ENCODE assay signal across 8 cellular contexts in genomic region chr17:80833952-80834895, GRCh38.
DNase-seq lines count a peak whose midpoint lies in the region; ATAC-seq and TF ChIP-seq lines count a peak whose summit lies in the region.

No MANE protein-coding gene starts in this region.

- no peaks in the 10 kb centered on the region for H4K20me1 ChIP-seq in mammary epithelial cell (ENCODE audit: insufficient read depth, low read length)

- no peaks in the 10 kb centered on the region for H3K9me3 ChIP-seq in mammary epithelial cell (replicated peaks; ENCODE audit: insufficient read depth, low read length)

- H3K27me3 ChIP-seq in mammary epithelial cell (ENCODE audit: insufficient read depth, low read length): no peaks in the 10 kb centered on the region
- no peaks in the 10 kb centered on the region for H3K27me3 ChIP-seq in brain microvascular endothelial cell (replicated peaks)

- in situ Hi-C loops in mammary epithelial cell (cut with MboI; ENCODE audit: low sequenced_read_pairs in 2 of 2): no loop called here
- in situ Hi-C loops in brain microvascular endothelial cell (cut with HindIII; ENCODE audit: low pct_ligation_motif_present, low sequenced_read_pairs): no loop called here

- no peak overlapping the region for H3K9ac ChIP-seq in mammary epithelial cell (ENCODE audit: insufficient read depth, low read length)

- no peak overlapping the region for H3K27ac Mint-ChIP-seq in MCF 10A (ENCODE audit: low read depth, unreplicated experiment)

- TF ChIP-seq CTCF in MCF 10A (IDR thresholded peaks at IDR 0.05; ENCODE audit: unreplicated experiment) (no peak), mammary epithelial cell (conservative IDR thresholded peaks at IDR 0.05 in 1 of 2, IDR thresholded peaks at IDR 0.05 in 1 of 2; ENCODE audit: extremely low read depth in 1 of 2, insufficient read depth in 1 of 2, low read depth in 1 of 2, low read length in 2 of 2) (no peak), brain microvascular endothelial cell (IDR thresholded peaks at IDR 0.05; ENCODE audit: low read depth, low read length, missing control alignments) (no peak)

- CTCF ChIA-PET in MCF 10A (lab: Yijun Ruan, JAX): interaction anchor here (0.6 to 1.7 kb wide), 2 partner anchors 17 to 285 kb away, joined by 4 to 5 read pairs; no protein-coding TSS in a partner anchor
- CTCF ChIA-PET in mammary epithelial cell (lab: Charles Lee; ENCODE audit: low non-redundant PET): no interaction called here

- POLR2A ChIA-PET in MCF 10A (lab: Yijun Ruan, JAX): interaction anchor here (0.8 to 2.6 kb wide), 9 partner anchors 9 to 191 kb away, joined by 3 to 18 read pairs (median 5); no protein-coding TSS in a partner anchor

- H3K9me3 Mint-ChIP-seq in MCF 10A (ENCODE audit: unreplicated experiment): no peaks in the 10 kb centered on the region

- no peaks in the 10 kb centered on the region for H3K27me3 Mint-ChIP-seq in MCF 10A (ENCODE audit: insufficient read depth, unreplicated experiment)

- H3K4me2 ChIP-seq in mammary epithelial cell (ENCODE audit: insufficient read depth, low read depth, low read length): no peak overlapping the region

- WGBS in mammary epithelial cell (ENCODE audit: low coverage, missing lambda C conversion rate): 92% methylated on average over 30 of the region's 42 CpGs

- no peak overlapping the region for H3K27ac ChIP-seq in mammary epithelial cell (ENCODE audit: insufficient read depth, low read depth, low read length)
- H3K27ac ChIP-seq in brain microvascular endothelial cell: peak overlapping the region; percentile 96

- no peak overlapping the region for H2AFZ ChIP-seq in mammary epithelial cell (ENCODE audit: low read depth, low read length)

- no peaks in the 10 kb centered on the region for H3K79me2 ChIP-seq in mammary epithelial cell (ENCODE audit: insufficient read depth, low read length)

- peaks cover 14% of the 10 kb centered on the region for H3K4me1 Mint-ChIP-seq in MCF 10A (ENCODE audit: insufficient read depth, unreplicated experiment)

- no peak for ATAC-seq in GM18505 (IDR thresholded peaks at IDR 0.05; ENCODE audit: unreplicated experiment)
- no peak for ATAC-seq in HG02884 (IDR thresholded peaks at IDR 0.05; ENCODE audit: unreplicated experiment)
- ATAC-seq in HG03159 (IDR thresholded peaks at IDR 0.05; ENCODE audit: unreplicated experiment): no peak
- ATAC-seq in GM21576 (IDR thresholded peaks at IDR 0.05; ENCODE audit: unreplicated experiment): no peak

- intact Hi-C loops in MCF 10A (cut with micrococcal nuclease) (loop anchor here (2.0 to 10.0 kb wide), 4 partner anchors 23 to 359 kb away; partner anchors contain the start of gene NPTX1), mammary epithelial cell (cut with micrococcal nuclease) (loop anchor here (1.0 to 10.0 kb wide), 3 partner anchors 22 to 359 kb away; partner anchors contain the start of gene NPTX1)

- BruUV-seq in MCF 10A (replicated peaks; lab: Mats Ljungman, UMichigan): no TSS peak
- BruUV-seq in mammary epithelial cell (replicated peaks; lab: Mats Ljungman, UMichigan): no TSS peak

- peaks cover 18% of the 10 kb centered on the region for H3K36me3 Mint-ChIP-seq in MCF 10A (ENCODE audit: insufficient read depth, unreplicated experiment)

- TF ChIP-seq POLR2A in GM18505 (IDR thresholded peaks at IDR 0.05; ENCODE audit: borderline replicate concordance, extremely low read depth, insufficient read depth, insufficient read length): no peak

- no peak for DNase-seq in MCF 10A (ENCODE audit: unreplicated experiment)
- no peak for DNase-seq in mammary epithelial cell
- peak; percentile 14 for DNase-seq in brain microvascular endothelial cell
- DNase-seq in medulla oblongata (ENCODE audit: extremely low spot score): peak; percentile 26

- H3K4me1 ChIP-seq in mammary epithelial cell (ENCODE audit: insufficient read depth, low read length): peaks cover 15% of the 10 kb centered on the region

- dilution Hi-C loops in mammary epithelial cell (cut with HindIII; ENCODE audit: low sequenced_read_pairs): no loop called here

- H3K4me3 ChIP-seq in mammary epithelial cell (replicated peaks in 1 of 3; ENCODE audit: insufficient read depth in 1 of 3, low read depth in 2 of 3, low read length in 3 of 3): no peak overlapping the region
- no peak overlapping the region for H3K4me3 ChIP-seq in brain microvascular endothelial cell (ENCODE audit: low read depth, low read length)

- peak overlapping the region; percentile 28 for H3K4me3 Mint-ChIP-seq in MCF 10A (ENCODE audit: unreplicated experiment)

- H3K36me3 ChIP-seq in mammary epithelial cell (ENCODE audit: insufficient read depth, low read length) (no peaks in the 10 kb centered on the region), brain microvascular endothelial cell (replicated peaks) (no peaks in the 10 kb centered on the region)

Comparison
In these comparisons a context has a peak if more than half of its experiments do, and no peak if none do; other contexts are left out.
1. DNase-seq: peak in brain microvascular endothelial cell (single experiment) and medulla oblongata (single experiment); none in MCF 10A (single experiment) and mammary epithelial cell (single experiment).